In genomic region chr10:110397856-110398255, GRCh38 we compare ENCODE assay signal across 14 cellular contexts.
DNase-seq lines count a peak whose midpoint lies in the region; ATAC-seq, FAIRE-seq and TF ChIP-seq lines count a peak whose summit lies in the region.
"Had no signal": no experiment of that assay in that cellular context is flagged by ENCODE, and none has a peak within 500 bp of the region (broad histone marks: within the 10 kb centered on the region; RNA-seq: fewer than 3 reads in every experiment).

No MANE protein-coding gene starts in this region.

- H3K9ac ChIP-seq in adipocyte (ENCODE audit: low read length) (peak overlapping the region; percentile 15), keratinocyte (ENCODE audit: control insufficient read depth, extremely low read depth, insufficient read depth, low read length) (peak overlapping the region; percentile 67)
- H3K9ac ChIP-seq: BLaER1 treated with 17β-estradiol and CSF1 and Interleukin-3, amounts not matched to agents 10 nM and 100 nM; KMS-11; parathyroid adenoma had no signal

- peak overlapping the region; percentile 99 for H3K27ac Mint-ChIP-seq in HFFc6
- peak overlapping the region; percentile 90 for H3K27ac Mint-ChIP-seq in stimulated activated effector memory CD8-positive, alpha-beta T cell treated with anti-CD3 and anti-CD28 coated beads, Interleukin-12 subunit alpha, Interleukin-12 subunit beta, amount 100 ng/mL, for 72 hours

- peak overlapping the region; percentile 49 for H3K4me2 ChIP-seq in keratinocyte (ENCODE audit: control insufficient read depth, extremely low read depth, insufficient read depth, low read depth, low read length)
- H3K4me2 ChIP-seq: KMS-11 had no signal

- no peak overlapping the region for H2AFZ ChIP-seq in keratinocyte (ENCODE audit: control insufficient read depth, low read length)
- H2AFZ ChIP-seq: parathyroid adenoma had no signal

- ATAC-seq in stimulated activated effector memory CD8-positive, alpha-beta T cell treated with anti-CD3 and anti-CD28 coated beads, Interleukin-12 subunit alpha, Interleukin-12 subunit beta, amount 100 ng/mL, for 72 hours = no peak
- ATAC-seq in HG02623 (IDR thresholded peaks at IDR 0.05; ENCODE audit: unreplicated experiment) = no peak

- H4K20me1 ChIP-seq in keratinocyte (ENCODE audit: control insufficient read depth, extremely low read depth, insufficient read depth, low read length) = no peaks in the 10 kb centered on the region
- H4K20me1 ChIP-seq: BLaER1 treated with 17β-estradiol and CSF1 and Interleukin-3, amounts not matched to agents 10 nM and 100 nM had no signal

- H3K36me3 ChIP-seq in adipocyte (ENCODE audit: control insufficient read depth, insufficient read depth, low read length, severe bottlenecking) (no peaks in the 10 kb centered on the region), keratinocyte (ENCODE audit: control insufficient read depth in 2 of 2, extremely low read depth in 1 of 2, insufficient read depth in 2 of 2, low read length in 2 of 2) (no peaks in the 10 kb centered on the region)
- H3K36me3 ChIP-seq: BLaER1 treated with 17β-estradiol and CSF1 and Interleukin-3, amounts not matched to agents 10 nM and 100 nM had no signal

- dilution Hi-C loops in keratinocyte (cut with MboI; ENCODE audit: extremely low pct_ligation_motif_present, low sequenced_read_pairs) = no loop called here

- H3K4me1 Mint-ChIP-seq in HFFc6 (ENCODE audit: low read depth) = peaks cover 71% of the 10 kb centered on the region
- peaks cover 66% of the 10 kb centered on the region for H3K4me1 Mint-ChIP-seq in stimulated activated effector memory CD8-positive, alpha-beta T cell treated with anti-CD3 and anti-CD28 coated beads, Interleukin-12 subunit alpha, Interleukin-12 subunit beta, amount 100 ng/mL, for 72 hours

- no peaks in the 10 kb centered on the region for H3K9me3 Mint-ChIP-seq in HFFc6
- H3K9me3 Mint-ChIP-seq in stimulated activated effector memory CD8-positive, alpha-beta T cell treated with anti-CD3 and anti-CD28 coated beads, Interleukin-12 subunit alpha, Interleukin-12 subunit beta, amount 100 ng/mL, for 72 hours = no peaks in the 10 kb centered on the region

- H3K4me3 ChIP-seq in adipocyte (ENCODE audit: low read length) = no peak overlapping the region
- no peak overlapping the region for H3K4me3 ChIP-seq in keratinocyte (ENCODE audit: control insufficient read depth in 2 of 3, extremely low read depth in 1 of 3, insufficient read depth in 2 of 3, low read depth in 1 of 3, low read length in 3 of 3)
- H3K4me3 ChIP-seq: BLaER1 treated with 17β-estradiol and CSF1 and Interleukin-3, amounts not matched to agents 10 nM and 100 nM had no signal

- H3K4me3 Mint-ChIP-seq in HFFc6 = no peak overlapping the region
- H3K4me3 Mint-ChIP-seq in stimulated activated effector memory CD8-positive, alpha-beta T cell treated with anti-CD3 and anti-CD28 coated beads, Interleukin-12 subunit alpha, Interleukin-12 subunit beta, amount 100 ng/mL, for 72 hours = no peak overlapping the region

- peaks cover 41% of the 10 kb centered on the region for H3K4me1 ChIP-seq in adipocyte (ENCODE audit: control insufficient read depth, insufficient read depth, low read length)
- peaks cover 37% of the 10 kb centered on the region for H3K4me1 ChIP-seq in keratinocyte (ENCODE audit: control insufficient read depth, extremely low read depth, insufficient read depth, low read length)

- no peaks in the 10 kb centered on the region; the same call in 1 of the 2 replicates for H3K27me3 Mint-ChIP-seq in HFFc6 (ENCODE audit: insufficient read depth)

- H3K27ac ChIP-seq in keratinocyte (ENCODE audit: control insufficient read depth, insufficient read depth, low read length) = peak overlapping the region; percentile 96
- H3K27ac ChIP-seq: parathyroid adenoma had no signal

- no peak for TF ChIP-seq CTCF in HFFc6 (IDR thresholded peaks at IDR 0.05)
- TF ChIP-seq CTCF in keratinocyte (optimal IDR thresholded peaks at IDR 0.05 in 1 of 3, IDR thresholded peaks at IDR 0.05 in 1 of 3, conservative IDR thresholded peaks at IDR 0.05 in 1 of 3; ENCODE audit: extremely low read depth in 1 of 3, insufficient read depth in 2 of 3, low read length in 3 of 3) = no peak

- DNase-seq in HFFc6 (no peak), adipocyte (ENCODE audit: low read depth) (no peak), keratinocyte (ENCODE audit: low read depth, low spot score) (no peak), GM19239 (ENCODE audit: insufficient read length, low spot score) (no peak), NCI-H1092 (lab: John Stamatoyannopoulos, UW) (no peak)
- DNase-seq in stimulated activated effector memory CD8-positive, alpha-beta T cell treated with anti-CD3 and anti-CD28 coated beads, Interleukin-12 subunit alpha, Interleukin-12 subunit beta, amount 100 ng/mL, for 72 hours (ENCODE audit: low spot score in 2 of 2) = no peak
- DNase-seq in stimulated activated CD4-positive, alpha-beta T cell treated with anti-CD3 and anti-CD28 coated beads, Interleukin-4, amount 100 ng/mL, for 1 hour = no peak
- DNase-seq: activated CD4-positive, CD25-positive, alpha-beta regulatory T cell treated with anti-CD3 and anti-CD28 coated beads, Interleukin-2, amount 50 U/mL, for 72 hours; NCI-H1694; NCI-H510A had no signal

- no peaks in the 10 kb centered on the region for H3K36me3 Mint-ChIP-seq in HFFc6 (ENCODE audit: low read depth)
- no peaks in the 10 kb centered on the region for H3K36me3 Mint-ChIP-seq in stimulated activated effector memory CD8-positive, alpha-beta T cell treated with anti-CD3 and anti-CD28 coated beads, Interleukin-12 subunit alpha, Interleukin-12 subunit beta, amount 100 ng/mL, for 72 hours

- H3K27me3 ChIP-seq in adipocyte (replicated peaks; ENCODE audit: control insufficient read depth, insufficient read depth, low read length) = no peaks in the 10 kb centered on the region
- no peaks in the 10 kb centered on the region for H3K27me3 ChIP-seq in keratinocyte (ENCODE audit: control insufficient read depth, extremely low read depth, insufficient read depth, low read length)
- H3K27me3 ChIP-seq: BLaER1 treated with 17β-estradiol and CSF1 and Interleukin-3, amounts not matched to agents 10 nM and 100 nM had no signal

- H3K79me2 ChIP-seq in keratinocyte (ENCODE audit: control insufficient read depth, insufficient read depth, low read length) = no peaks in the 10 kb centered on the region
- H3K79me2 ChIP-seq: parathyroid adenoma had no signal

- no peaks in the 10 kb centered on the region for H3K9me1 ChIP-seq in keratinocyte (ENCODE audit: control insufficient read depth, extremely low read depth, insufficient read depth, low read length)

- no peak for FAIRE-seq in keratinocyte (lab: Jason Lieb, UNC)
- FAIRE-seq in GM19239 (lab: Jason Lieb, UNC) = no peak

- H3K9me3 ChIP-seq in adipocyte (ENCODE audit: control insufficient read depth, low read length) (no peaks in the 10 kb centered on the region), keratinocyte (ENCODE audit: control insufficient read depth, low read depth, low read length) (no peaks in the 10 kb centered on the region)
- H3K9me3 ChIP-seq: BLaER1 treated with 17β-estradiol and CSF1 and Interleukin-3, amounts not matched to agents 10 nM and 100 nM had no signal
